5 cellular contexts compared by ENCODE assay signal in genomic region chr11:43760902-43761301, GRCh38.
"Had no signal": no experiment of that assay in that cellular context is flagged by ENCODE, and none has a peak within 500 bp of the region (broad histone marks: within the 10 kb centered on the region; RNA-seq: fewer than 3 reads in every experiment).

No MANE protein-coding gene starts in this region.

- H3K4me3 ChIP-seq: K562 had no signal

- H3K27ac Mint-ChIP-seq: IgD-negative memory B cell had no signal

- DNase-seq: IMR-90 had no signal

- H3K4me1 Mint-ChIP-seq: IgD-negative memory B cell had no signal

- H3K27ac ChIP-seq: HL-60 had no signal

- H3K27me3 Mint-ChIP-seq: IgD-negative memory B cell had no signal

- ATAC-seq: HepG2, K562 had no signal
